ENCODE assay signal across 8 cellular contexts in the genomic region with DNA sequence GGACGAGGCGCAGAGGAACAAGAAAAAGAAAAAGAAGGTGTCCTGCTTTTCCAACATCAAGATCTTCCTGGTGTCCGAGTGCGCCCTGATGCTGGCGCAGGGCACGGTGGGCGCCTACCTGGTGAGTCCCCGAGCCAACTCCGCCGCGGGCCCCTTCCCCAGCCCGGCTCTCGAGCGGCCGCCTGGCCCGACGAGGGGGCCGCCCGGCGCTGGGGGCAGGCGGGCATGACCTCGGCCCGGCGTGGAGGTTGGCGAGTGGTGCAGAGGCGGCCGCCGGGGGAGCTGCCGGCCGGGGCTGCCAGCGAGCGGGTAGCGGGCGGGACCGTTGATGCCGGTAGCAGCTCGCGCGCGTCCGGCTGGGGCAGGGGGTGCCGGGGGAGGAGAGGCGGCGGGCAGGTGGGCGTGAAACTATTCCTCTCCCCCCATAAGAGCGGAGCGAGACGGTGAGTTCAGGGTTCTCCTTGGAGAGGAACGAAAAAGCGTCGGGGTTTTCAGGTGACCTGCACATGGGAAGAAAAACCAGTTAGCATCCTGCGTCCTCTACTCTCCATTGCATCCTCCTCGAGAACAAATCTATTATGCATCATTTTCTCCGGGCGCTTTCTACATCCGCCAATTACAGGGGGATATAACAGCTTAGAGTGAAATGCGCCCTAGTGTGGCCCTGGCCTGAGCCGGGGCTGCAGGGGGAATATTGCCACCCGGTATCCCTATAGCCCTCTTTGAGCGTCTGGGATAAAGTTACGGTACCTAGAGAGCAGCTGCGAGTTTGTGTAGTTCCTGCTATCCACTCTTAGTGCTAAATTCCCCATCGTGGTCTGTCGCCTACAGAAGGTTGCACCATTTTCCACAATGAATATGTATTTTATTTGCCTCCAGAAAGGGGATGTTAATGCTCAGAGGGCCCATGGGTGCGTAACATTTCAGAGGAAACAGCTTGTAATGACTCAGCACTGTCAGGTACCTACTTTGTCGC. TPM values are rescaled to one million over a fixed set of nuclear protein-coding genes. Genes with fewer than 3 reads are reported as not detected.
A peak's percentile ranks its signal among the peaks of the same experiment; 100 is the strongest.
DNase-seq lines count a peak whose midpoint lies in the region; ATAC-seq and TF ChIP-seq lines count a peak whose summit lies in the region.

No MANE protein-coding gene starts in this region.

- no peak for TF ChIP-seq POLR2A in uterus (IDR thresholded peaks at IDR 0.05)

- H3K4me3 ChIP-seq in neural progenitor cell (peak overlapping the region; percentile 82), uterus (peak overlapping the region; percentile 55 to 84)

- peaks cover 28% of the 10 kb centered on the region for H3K4me1 Mint-ChIP-seq in neural progenitor cell

- H3K36me3 ChIP-seq in neural progenitor cell, result no peaks in the 10 kb centered on the region
- H3K36me3 ChIP-seq in uterus, result no peaks in the 10 kb centered on the region

- no peaks in the 10 kb centered on the region for H3K36me3 Mint-ChIP-seq in neural progenitor cell

- H3K79me2 ChIP-seq in neural progenitor cell (ENCODE audit: low read depth), result peaks cover 6% of the 10 kb centered on the region

- TF ChIP-seq CTCF in neural progenitor cell (IDR thresholded peaks at IDR 0.05) (peak; percentile 38), uterus (IDR thresholded peaks at IDR 0.05) (peak in 3 of 4 experiments; percentile 20 to 41 (median 40))

- peaks cover 22% of the 10 kb centered on the region for H4K20me1 ChIP-seq in neural progenitor cell (ENCODE audit: low read depth)

- H3K9me3 ChIP-seq in neural progenitor cell (ENCODE audit: low read depth) (no peaks in the 10 kb centered on the region), uterus (no peaks in the 10 kb centered on the region)

- DNase-seq in GOT3 (lab: John Stamatoyannopoulos, UW), result peak; percentile 16
- DNase-seq in OCI-M1 (lab: John Stamatoyannopoulos, UW), result peak; percentile 32
- DNase-seq in activated naive CD4-positive, alpha-beta T cell treated with Interleukin-2 at 50 U/mL for 16 hours, result peak; percentile 52
- DNase-seq in germinal center (ENCODE audit: low spot score), result peak; percentile 58
- DNase-seq in neural progenitor cell (ENCODE audit: low spot score), result peak; percentile 79
- DNase-seq in uterus, result peak; percentile 27 to 53
- no peak for DNase-seq in epidermal melanocyte (ENCODE audit: insufficient read length, low spot score)

- peak overlapping the region; percentile 100 for H2AFZ ChIP-seq in neural progenitor cell (replicated peaks)

- H3K4me3 Mint-ChIP-seq in neural progenitor cell, result peak overlapping the region; percentile 90

- intact Hi-C loops in uterus (cut with DNase I; ENCODE audit: low total_unique reads), result loop anchor here (5.0 to 10.0 kb wide), 2 partner anchors 91 to 223 kb away; no protein-coding TSS in a partner anchor

- H3K9ac ChIP-seq in neural progenitor cell, result no peak overlapping the region

- H3K27ac Mint-ChIP-seq in neural progenitor cell, result no peak overlapping the region

- no peaks in the 10 kb centered on the region for H3K9me3 Mint-ChIP-seq in neural progenitor cell

- peaks cover 11% of the 10 kb centered on the region for H3K27me3 Mint-ChIP-seq in neural progenitor cell (ENCODE audit: insufficient read depth, low read depth)

- peaks cover 20% of the 10 kb centered on the region for H3F3A ChIP-seq in neural progenitor cell (ENCODE audit: low read depth)

- no peak for ATAC-seq in GM21381 (IDR thresholded peaks at IDR 0.05; ENCODE audit: unreplicated experiment)

- H3K27me3 ChIP-seq in neural progenitor cell, result peaks cover 26% of the 10 kb centered on the region
- no peaks in the 10 kb centered on the region for H3K27me3 ChIP-seq in uterus

- peaks cover 16% of the 10 kb centered on the region for H3K4me1 ChIP-seq in neural progenitor cell
- H3K4me1 ChIP-seq in uterus, result peaks cover 5 to 7% of the 10 kb centered on the region in 2 donors

- peak overlapping the region; percentile 96 for H3K4me2 ChIP-seq in neural progenitor cell

- no peak overlapping the region for H3K27ac ChIP-seq in neural progenitor cell
- H3K27ac ChIP-seq in uterus, result peak overlapping the region; percentile 97 to 98

RNA-seq across cellular contexts. Expression of a gene that starts 0.7 kb away (rescaled TPM):
- total RNA-seq in neural progenitor cell (ENCODE audit: low replicate concordance) (4.8 and 6.6 TPM in 2 replicates), uterus (10 to 100 TPM in 2 of 4 donors, 1 to 10 TPM in 2; 4.4 to 26.1 (median 9.5) TPM)
